7 cellular contexts compared by ENCODE assay signal in genomic region chr16:51112311-51112710, GRCh38. TPM values are rescaled to one million over a fixed set of nuclear protein-coding genes. Genes with fewer than 3 reads are reported as not detected.
"Had no signal": no experiment of that assay in that cellular context is flagged by ENCODE, and none has a peak within 500 bp of the region (broad histone marks: within the 10 kb centered on the region; RNA-seq: fewer than 3 reads in every experiment).

No MANE protein-coding gene starts in this region.

- H3K36me3 ChIP-seq: HAP-1 had no signal

- ATAC-seq: HCT116, K562 had no signal

- H3K9me3 Mint-ChIP-seq: HFFc6 had no signal

- H3K9ac ChIP-seq: GM23248 had no signal

- H3K4me3 Mint-ChIP-seq: HFFc6 had no signal

- H3K4me3 ChIP-seq: GM23248, HAP-1, K562 had no signal

- H3K4me1 ChIP-seq: HAP-1 had no signal

- DNase-seq: GM23248, HFFc6, IMR-90 had no signal

- H3K27ac Mint-ChIP-seq: HFFc6 had no signal

- H3K27ac ChIP-seq: GM23248, HL-60 had no signal

- H3K9me3 ChIP-seq: HAP-1 had no signal

- H2AFZ ChIP-seq: GM23248 had no signal

RNA-seq across cellular contexts. Expression of gene SALL1, which starts 38.8 kb away (rescaled TPM):
- total RNA-seq: K562 had no signal
- polyA plus RNA-seq: K562 had no signal
